ENCODE assay signal across 13 cellular contexts in the genomic region with DNA sequence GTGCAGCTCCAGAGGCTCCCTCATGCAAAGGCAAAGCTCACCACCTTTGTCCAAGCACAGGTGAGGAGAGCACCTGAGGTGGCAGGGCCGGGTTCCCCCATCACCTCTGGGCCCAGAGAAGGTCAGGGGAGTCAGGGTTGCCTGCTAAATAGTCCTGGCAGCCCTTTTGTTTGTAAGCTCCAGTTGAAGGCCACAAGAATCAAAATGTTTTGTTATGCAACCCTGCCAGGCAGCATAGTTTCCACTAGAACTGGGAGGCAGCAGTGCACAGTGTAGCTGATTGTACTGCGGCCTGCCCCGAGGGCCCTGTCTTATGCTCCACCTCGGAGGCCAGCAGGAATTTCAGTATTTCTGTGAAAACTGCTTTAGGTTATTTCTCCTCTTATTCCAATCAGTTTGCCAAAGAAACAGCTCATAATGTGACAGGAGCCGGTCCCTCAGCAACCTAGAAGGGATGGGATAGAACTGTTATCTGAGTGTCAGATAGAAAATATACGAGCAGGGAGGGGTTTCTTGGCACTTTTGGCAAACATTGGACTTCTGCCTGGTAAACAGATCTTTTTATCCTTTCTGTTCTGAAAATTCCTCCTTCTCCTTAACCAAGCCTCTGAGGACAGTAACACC.
A peak's percentile ranks its signal among the peaks of the same experiment; 100 is the strongest.
DNase-seq lines count a peak whose midpoint lies in the region; ATAC-seq and TF ChIP-seq lines count a peak whose summit lies in the region.
"Had no signal": no experiment of that assay in that cellular context is flagged by ENCODE, and none has a peak within 500 bp of the region (broad histone marks: within the 10 kb centered on the region; RNA-seq: fewer than 3 reads in every experiment).

No MANE protein-coding gene starts in this region.

- H3K9me3 Mint-ChIP-seq in activated CD4-positive, alpha-beta T cell treated with anti-CD3 and anti-CD28 coated beads, Interleukin-2, amount 10 ng/mL, durations not matched to agents 24 days and 14 days = no peaks in the 10 kb centered on the region
- H3K9me3 Mint-ChIP-seq: activated B cell treated with CpG ODN at 0.5 μM for 24 hours had no signal

- peak; percentile 76 for DNase-seq in GM23248
- peak; percentile 85 for DNase-seq in choroid plexus epithelial cell (ENCODE audit: low read depth)
- peak; percentile 88 for DNase-seq in iris pigment epithelial cell (ENCODE audit: low read depth)
- no peak for DNase-seq in NCI-H187 (lab: John Stamatoyannopoulos, UW)
- no peak for DNase-seq in globus pallidus (ENCODE audit: low spot score)
- no peak for DNase-seq in activated CD4-positive, alpha-beta T cell treated with anti-CD3 and anti-CD28 coated beads, Interleukin-2, amount 10 ng/mL, durations not matched to agents 24 days and 14 days
- DNase-seq: activated B cell treated with CpG ODN at 0.5 μM for 24 hours; activated effector memory CD4-positive, alpha-beta T cell treated with Interleukin-2 at 50 U/mL for 16 hours; CD4-positive, CD25-positive, alpha-beta regulatory T cell; dermis blood vessel endothelial cell; NCI-H2029 treated with DMSO at 0.1 percent for 48 hours had no signal

- H3K4me3 ChIP-seq in GM23248 = no peak overlapping the region
- no peak overlapping the region for H3K4me3 ChIP-seq in choroid plexus epithelial cell (ENCODE audit: low read depth, low read length)
- no peak overlapping the region for H3K4me3 ChIP-seq in skeletal muscle tissue (ENCODE audit: low read length in 3 of 3)

- H4K20me1 ChIP-seq in GM23248 (ENCODE audit: insufficient read depth) = no peaks in the 10 kb centered on the region

- H3K9ac ChIP-seq in GM23248 = no peak overlapping the region
- peak overlapping the region in 1 of 3 donors; percentile 40 for H3K9ac ChIP-seq in skeletal muscle tissue (ENCODE audit: low read depth in 1 of 3, low read length in 3 of 3)

- no peaks in the 10 kb centered on the region for H3K79me2 ChIP-seq in GM23248 (ENCODE audit: insufficient read depth)

- H3K4me1 Mint-ChIP-seq in activated CD4-positive, alpha-beta T cell treated with anti-CD3 and anti-CD28 coated beads, Interleukin-2, amount 10 ng/mL, durations not matched to agents 24 days and 14 days = no peaks in the 10 kb centered on the region
- H3K4me1 Mint-ChIP-seq: activated B cell treated with CpG ODN at 0.5 μM for 24 hours; CD4-positive, CD25-positive, alpha-beta regulatory T cell had no signal

- in situ Hi-C loops in GM23248 (cut with MboI) = no loop called here

- H3K36me3 ChIP-seq in GM23248 (ENCODE audit: low read depth) (no peaks in the 10 kb centered on the region), skeletal muscle tissue (ENCODE audit: control insufficient read depth in 3 of 3, insufficient read depth in 3 of 3, low read length in 3 of 3) (peaks cover 0 to 2% (median 0%) of the 10 kb centered on the region in 3 donors)

- H3F3A ChIP-seq in GM23248 (ENCODE audit: insufficient read depth) = no peaks in the 10 kb centered on the region

- no peak overlapping the region for H3K4me2 ChIP-seq in GM23248 (ENCODE audit: unreplicated experiment)

- H3K4me1 ChIP-seq in GM23248 (ENCODE audit: insufficient read depth) (peaks cover 11% of the 10 kb centered on the region; the same call in 1 of the 2 replicates), skeletal muscle tissue (ENCODE audit: control insufficient read depth in 3 of 3, insufficient read depth in 3 of 3, low read length in 3 of 3) (peaks cover 0 to 10% (median 2%) of the 10 kb centered on the region in 3 donors)

- H3K4me3 Mint-ChIP-seq in activated CD4-positive, alpha-beta T cell treated with anti-CD3 and anti-CD28 coated beads, Interleukin-2, amount 10 ng/mL, durations not matched to agents 24 days and 14 days = no peak overlapping the region
- H3K4me3 Mint-ChIP-seq: activated B cell treated with CpG ODN at 0.5 μM for 24 hours had no signal

- H3K27me3 Mint-ChIP-seq in activated CD4-positive, alpha-beta T cell treated with anti-CD3 and anti-CD28 coated beads, Interleukin-2, amount 10 ng/mL, durations not matched to agents 24 days and 14 days = no peaks in the 10 kb centered on the region
- H3K27me3 Mint-ChIP-seq: activated B cell treated with CpG ODN at 0.5 μM for 24 hours; CD4-positive, CD25-positive, alpha-beta regulatory T cell had no signal

- H3K27ac ChIP-seq in GM23248 = peak overlapping the region; percentile 22
- peak overlapping the region; percentile 19 for H3K27ac ChIP-seq in skeletal muscle tissue (ENCODE audit: low read depth, low read length)

- H2AFZ ChIP-seq in GM23248 = no peak overlapping the region

- no peaks in the 10 kb centered on the region for H3K36me3 Mint-ChIP-seq in activated CD4-positive, alpha-beta T cell treated with anti-CD3 and anti-CD28 coated beads, Interleukin-2, amount 10 ng/mL, durations not matched to agents 24 days and 14 days (ENCODE audit: low read depth)
- H3K36me3 Mint-ChIP-seq: CD4-positive, CD25-positive, alpha-beta regulatory T cell had no signal

- no peak for ATAC-seq in HG02970 (IDR thresholded peaks at IDR 0.05; ENCODE audit: low FRiP score, unreplicated experiment)

- no peaks in the 10 kb centered on the region for H3K9me3 ChIP-seq in GM23248 (ENCODE audit: low read depth)
- no peaks in the 10 kb centered on the region for H3K9me3 ChIP-seq in skeletal muscle tissue (ENCODE audit: control insufficient read depth in 3 of 3, low read length in 3 of 3)

- peak; percentile 51 for TF ChIP-seq CTCF in choroid plexus epithelial cell (conservative IDR thresholded peaks at IDR 0.05; ENCODE audit: low read depth, low read length)

- no peaks in the 10 kb centered on the region for H3K9me2 ChIP-seq in GM23248 (ENCODE audit: insufficient read depth)

- H3K27ac Mint-ChIP-seq in activated CD4-positive, alpha-beta T cell treated with anti-CD3 and anti-CD28 coated beads, Interleukin-2, amount 10 ng/mL, durations not matched to agents 24 days and 14 days = no peak overlapping the region
- H3K27ac Mint-ChIP-seq: activated B cell treated with CpG ODN at 0.5 μM for 24 hours; CD4-positive, CD25-positive, alpha-beta regulatory T cell had no signal

- intact Hi-C loops in activated CD4-positive, alpha-beta T cell treated with anti-CD3 and anti-CD28 coated beads, Interleukin-2, amount 10 ng/mL, durations not matched to agents 24 days and 14 days (cut with micrococcal nuclease) = no loop called here

- WGBS in GM23248 (ENCODE audit: low coverage in 1 of 2, low lambda C conversion rate in 2 of 2, missing lambda C conversion rate in 2 of 2), 2 experiments = 32 to 33% methylated on average over 6 of the region's 6 CpGs

- no peaks in the 10 kb centered on the region for H3K27me3 ChIP-seq in GM23248 (replicated peaks; ENCODE audit: insufficient read depth)
- no peaks in the 10 kb centered on the region for H3K27me3 ChIP-seq in skeletal muscle tissue (ENCODE audit: control insufficient read depth in 3 of 3, insufficient read depth in 3 of 3, low read length in 3 of 3)

Comparison
In these comparisons a context has a peak if more than half of its experiments do, and no peak if none do; other contexts are left out.
1. DNase-seq: peak in GM23248 (single experiment), choroid plexus epithelial cell (single experiment) and iris pigment epithelial cell (single experiment); none in NCI-H187 (0 of 2), globus pallidus (single experiment) and activated CD4-positive, alpha-beta T cell treated with anti-CD3 and anti-CD28 coated beads, Interleukin-2, amount 10 ng/mL, durations not matched to agents 24 days and 14 days (single experiment).